25 cellular contexts compared by ENCODE assay signal in the genomic region with DNA sequence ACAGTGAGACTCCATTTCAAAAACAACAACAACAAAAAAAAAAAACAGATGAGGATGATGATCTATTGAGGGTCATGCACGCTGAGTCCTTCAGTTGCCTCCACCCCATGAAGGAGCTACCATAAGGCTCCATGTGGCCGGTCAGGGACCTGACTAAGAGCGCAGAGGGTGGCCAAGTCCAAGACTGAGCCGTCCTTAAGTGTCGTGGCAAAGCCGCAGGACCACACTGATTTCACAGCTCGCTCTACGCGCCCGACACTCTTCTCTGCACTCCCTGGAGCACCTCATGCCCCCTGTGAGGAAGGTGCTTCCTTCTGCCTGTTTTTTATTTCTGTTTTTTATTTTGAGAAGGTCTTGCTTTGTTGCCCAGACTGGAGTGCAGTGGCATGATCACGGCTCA. TPM values are rescaled to one million over a fixed set of nuclear protein-coding genes. Genes with fewer than 3 reads are reported as not detected.
DNase-seq lines count a peak whose midpoint lies in the region; ATAC-seq, FAIRE-seq and TF ChIP-seq lines count a peak whose summit lies in the region.
"Had no signal": no experiment of that assay in that cellular context is flagged by ENCODE, and none has a peak within 500 bp of the region (broad histone marks: within the 10 kb centered on the region; RNA-seq: fewer than 3 reads in every experiment).

No MANE protein-coding gene starts in this region.

- ATAC-seq in T-helper 17 cell: no peak
- no peak for ATAC-seq in GM19397 (IDR thresholded peaks at IDR 0.05; ENCODE audit: unreplicated experiment)
- ATAC-seq: GM23338, HCT116 had no signal

- peak overlapping the region; percentile 60 for H3K4me2 ChIP-seq in BLaER1
- no peak overlapping the region for H3K4me2 ChIP-seq in osteoblast (ENCODE audit: insufficient read depth, low read length)
- H3K4me2 ChIP-seq: GM23338 had no signal

- intact Hi-C loops in dorsolateral prefrontal cortex (cut with DNase I): no loop called here
- intact Hi-C loops in ovary (cut with DNase I): no loop called here

- no peak overlapping the region for H3K9ac ChIP-seq in BLaER1

- H3K27me3 ChIP-seq in BLaER1 (no peaks in the 10 kb centered on the region), dorsolateral prefrontal cortex (peaks cover 0 to 8% (median 0%) of the 10 kb centered on the region in 45 donors), osteoblast (ENCODE audit: insufficient read depth, low read length) (peaks cover 14% of the 10 kb centered on the region), ovary (no peaks in the 10 kb centered on the region)

- H4K20me1 ChIP-seq in BLaER1: peaks cover 12% of the 10 kb centered on the region
- peaks cover 3% of the 10 kb centered on the region for H4K20me1 ChIP-seq in osteoblast (ENCODE audit: insufficient read depth, low read length)

- H3K4me3 Mint-ChIP-seq in T-helper 17 cell: no peak overlapping the region
- H3K4me3 Mint-ChIP-seq: CD4-positive, CD25-positive, alpha-beta regulatory T cell; CD8-positive, alpha-beta memory T cell; GM23338; HFFc6 had no signal

- H3K4me1 ChIP-seq in BLaER1 (peaks cover 50% of the 10 kb centered on the region), osteoblast (ENCODE audit: insufficient read depth, low read length) (no peaks in the 10 kb centered on the region), ovary (ENCODE audit: insufficient read depth) (peaks cover 2% of the 10 kb centered on the region)

- peaks cover 4% of the 10 kb centered on the region for H3K36me3 Mint-ChIP-seq in T-helper 17 cell (ENCODE audit: low read depth)
- H3K36me3 Mint-ChIP-seq: CD4-positive, CD25-positive, alpha-beta regulatory T cell; CD8-positive, alpha-beta memory T cell had no signal

- no peaks in the 10 kb centered on the region for H3K79me2 ChIP-seq in osteoblast (ENCODE audit: insufficient read depth, low read length)

- no peak for DNase-seq in T-helper 17 cell
- no peak for DNase-seq in dorsolateral prefrontal cortex
- DNase-seq in osteoblast (ENCODE audit: insufficient read length, low spot score, missing footprints): peak; percentile 79
- DNase-seq in H54 (ENCODE audit: insufficient read length, low spot score): no peak
- no peak for DNase-seq in ovary
- no peak for DNase-seq in GM10266 (ENCODE audit: extremely low spot score)
- DNase-seq: 8988T; C1 segment of cervical spinal cord; CD4-positive, CD25-positive, alpha-beta regulatory T cell; CD8-positive, alpha-beta memory T cell; COR-L47; H7; HFFc6; IMR-90 had no signal

- TF ChIP-seq POLR2A in H54 (IDR thresholded peaks at IDR 0.05; ENCODE audit: low read depth, low read length) (no peak), ovary (IDR thresholded peaks at IDR 0.05) (no peak)

- H3K4me3 ChIP-seq in BLaER1 (no peak overlapping the region), dorsolateral prefrontal cortex (no peak overlapping the region), osteoblast (ENCODE audit: insufficient read depth, low read length) (no peak overlapping the region), ovary (no peak overlapping the region)
- H3K4me3 ChIP-seq: GM23338 had no signal

- H3K27ac ChIP-seq in BLaER1: no peak overlapping the region
- H3K27ac ChIP-seq in dorsolateral prefrontal cortex: peak overlapping the region in 47 of 59 donors; percentile 15 to 98 (median 84)
- no peak overlapping the region for H3K27ac ChIP-seq in osteoblast (ENCODE audit: low read depth, low read length)
- no peak overlapping the region for H3K27ac ChIP-seq in ovary
- H3K27ac ChIP-seq: HL-60 had no signal

- TF ChIP-seq CTCF in dorsolateral prefrontal cortex (IDR thresholded peaks at IDR 0.05 in 54 of 56, conservative IDR thresholded peaks at IDR 0.05 in 2 of 56; ENCODE audit: low read depth in 1 of 56, partially characterized antibody in 56 of 56) (no peak), osteoblast (IDR thresholded peaks at IDR 0.05; ENCODE audit: extremely low read depth, low read depth, low read length) (no peak), ovary (IDR thresholded peaks at IDR 0.05) (no peak), GM10266 (IDR thresholded peaks at IDR 0.05; ENCODE audit: control insufficient read depth, insufficient read depth, low read depth, missing control alignments) (no peak)

- H2AFZ ChIP-seq in osteoblast (ENCODE audit: low read length): no peak overlapping the region
- H2AFZ ChIP-seq: GM23338 had no signal

- no peak for FAIRE-seq in H54 (lab: Jason Lieb, UNC)
- FAIRE-seq: D721Med, G401.6, GM12892, GM18507 had no signal

- H3K9me3 ChIP-seq in BLaER1 (no peaks in the 10 kb centered on the region), T-helper 17 cell (ENCODE audit: control insufficient read depth, low read length, poor library complexity, severe bottlenecking) (no peaks in the 10 kb centered on the region), osteoblast (ENCODE audit: low read depth, low read length) (no peaks in the 10 kb centered on the region), ovary (no peaks in the 10 kb centered on the region)

- peaks cover 13% of the 10 kb centered on the region; the same call in 1 of the 2 replicates for H3K36me3 ChIP-seq in BLaER1
- no peaks in the 10 kb centered on the region for H3K36me3 ChIP-seq in osteoblast (ENCODE audit: insufficient read depth, low read length)
- H3K36me3 ChIP-seq in ovary: no peaks in the 10 kb centered on the region

- TF ChIP-seq EP300 in ovary (IDR thresholded peaks at IDR 0.05): no peak

- 70 to 82% (median 81%) methylated on average over 11 of the region's 11 CpGs for WGBS in ovary, 3 donors

- H3K4me1 Mint-ChIP-seq in T-helper 17 cell: peaks cover 10% of the 10 kb centered on the region

- H3K27ac Mint-ChIP-seq in T-helper 17 cell: peak overlapping the region; percentile 54
- H3K27ac Mint-ChIP-seq: CD4-positive, CD25-positive, alpha-beta regulatory T cell; GM23338; HFFc6 had no signal

- H3K27me3 Mint-ChIP-seq in T-helper 17 cell: peaks cover 36% of the 10 kb centered on the region

RNA-seq across cellular contexts. Expression of gene TTYH1, which starts 12.3 kb away (rescaled TPM):
- not detected for total RNA-seq in T-helper 17 cell
- total RNA-seq in dorsolateral prefrontal cortex: 100 to 1,000 TPM; 150 to 805 (median 333) TPM
- not detected in 2 replicates for total RNA-seq in osteoblast
- 10 to 100 TPM in 1 of 7 donors, 1 to 10 TPM in 5, under 1 TPM in 1; 0.95 to 34.2 (median 7.5) TPM for total RNA-seq in ovary
- 1 to 10 TPM in 1 of 2 donors, under 1 TPM in 1; 0.25 to 1.3 TPM for polyA plus RNA-seq in ovary
- total RNA-seq: CD4-positive, CD25-positive, alpha-beta regulatory T cell; HT1080; IMR-90 had no signal
- polyA plus RNA-seq: AG04450; CD8-positive, alpha-beta memory T cell; IMR-90 had no signal

RNA-seq across cellular contexts. Expression of gene LENG8, which starts 21.4 kb away (rescaled TPM):
- total RNA-seq in T-helper 17 cell: 100 to 1,000 TPM; 471 to 480 TPM
- 100 to 1,000 TPM; 122 to 322 (median 204) TPM for total RNA-seq in dorsolateral prefrontal cortex
- 40.7 and 42.3 TPM in 2 replicates for total RNA-seq in osteoblast
- total RNA-seq in ovary: 100 to 1,000 TPM; 105 to 207 (median 156) TPM
- polyA plus RNA-seq in ovary: 100 to 1,000 TPM in 1 of 2 donors, 10 to 100 TPM in 1; 29.9 to 122 TPM

RNA-seq across cellular contexts. Expression of gene LENG9, which starts 36.0 kb away (rescaled TPM):
- total RNA-seq in T-helper 17 cell (1 to 10 TPM; 4.4 to 6.0 TPM), dorsolateral prefrontal cortex (1 to 10 TPM in 119 of 120 experiments, under 1 TPM in 1; 0.94 to 5.4 (median 3.1) TPM), osteoblast (14.4 and 21.4 TPM in 2 replicates), ovary (1 to 10 TPM; 2.7 to 8.3 (median 5.5) TPM)
- polyA plus RNA-seq in ovary: 1 to 10 TPM in 1 of 2 donors, under 1 TPM in 1; 0.70 to 3.0 TPM

RNA-seq across cellular contexts. Expression of gene CDC42EP5, which starts 45.5 kb away (rescaled TPM):
- not detected for total RNA-seq in T-helper 17 cell
- 10 to 100 TPM in 2 of 120 experiments, 1 to 10 TPM in 116, under 1 TPM in 2; 0.66 to 11.0 (median 3.4) TPM for total RNA-seq in dorsolateral prefrontal cortex
- total RNA-seq in osteoblast: 18.8 and 20.3 TPM in 2 replicates
- 10 to 100 TPM in 6 of 7 donors, 1 to 10 TPM in 1; 7.8 to 31.0 (median 18.8) TPM for total RNA-seq in ovary
- polyA plus RNA-seq in ovary: 10 to 100 TPM in 1 of 2 donors, under 1 TPM in 1; 0.55 to 13.2 TPM
- total RNA-seq: CD4-positive, CD25-positive, alpha-beta regulatory T cell had no signal
- polyA plus RNA-seq: CD4-positive, CD25-positive, alpha-beta regulatory T cell; CD8-positive, alpha-beta memory T cell had no signal

Comparison
In these comparisons a context has a peak if more than half of its experiments do, and no peak if none do; other contexts are left out.
1. H3K27ac ChIP-seq: peak in dorsolateral prefrontal cortex (47 of 59); none in BLaER1 (single experiment), osteoblast (single experiment) and ovary (0 of 2).
2. RNA of gene TTYH1, which starts 12.3 kb away (total RNA-seq): 150 to 805 TPM in dorsolateral prefrontal cortex; 0.95 to 34.2 TPM in ovary, not detected in T-helper 17 cell and not detected in osteoblast; every median in the first group is over 4 times any median in the second.